ENCODE assay signal across 16 cellular contexts in the genomic region with DNA sequence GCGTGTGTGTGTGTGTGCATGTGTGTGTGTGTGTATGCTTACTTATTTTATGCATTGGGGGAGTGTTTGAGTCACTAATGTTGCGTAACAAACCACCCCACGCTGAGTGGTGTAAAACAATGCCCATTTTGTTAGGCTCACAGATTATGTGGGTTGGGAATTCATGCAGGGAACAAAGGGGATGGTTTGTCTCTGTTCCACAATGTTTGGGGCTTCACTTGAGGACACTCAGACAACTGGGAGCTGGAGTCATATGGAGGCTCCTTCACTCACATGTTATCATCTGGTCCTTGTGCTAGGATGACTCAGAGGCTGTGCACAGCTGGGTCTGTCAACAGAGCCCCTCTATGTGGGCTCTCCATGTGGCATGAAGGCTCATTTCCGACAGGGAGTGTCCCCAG. TPM values are rescaled to one million over a fixed set of nuclear protein-coding genes. Genes with fewer than 3 reads are reported as not detected.
A peak's percentile ranks its signal among the peaks of the same experiment; 100 is the strongest.
DNase-seq lines count a peak whose midpoint lies in the region; ATAC-seq and TF ChIP-seq lines count a peak whose summit lies in the region.
"Had no signal": no experiment of that assay in that cellular context is flagged by ENCODE, and none has a peak within 500 bp of the region (broad histone marks: within the 10 kb centered on the region; RNA-seq: fewer than 3 reads in every experiment).

No MANE protein-coding gene starts in this region.

- peaks cover 19% of the 10 kb centered on the region for H3K4me1 Mint-ChIP-seq in neural crest cell

- no peak for TF ChIP-seq CTCF in neural crest cell (conservative IDR thresholded peaks at IDR 0.05)

- intact Hi-C loops in posterior vena cava (cut with DNase I) = loop anchor here in 1 of 2 donors (10.0 kb wide), 1 partner anchor 1847 kb away; no protein-coding TSS in a partner anchor

- H3K27me3 Mint-ChIP-seq in neural crest cell (ENCODE audit: low read depth) = no peaks in the 10 kb centered on the region

- peaks cover 7% of the 10 kb centered on the region for H3K9me3 Mint-ChIP-seq in neural crest cell

- ATAC-seq in GM18909 (IDR thresholded peaks at IDR 0.05; ENCODE audit: poor library complexity, unreplicated experiment) (no peak), HG03565 (IDR thresholded peaks at IDR 0.05; ENCODE audit: unreplicated experiment) (no peak)
- ATAC-seq: activated CD4-positive, CD25-positive, alpha-beta regulatory T cell treated with anti-CD3 and anti-CD28 coated beads, Interleukin-2, amount 50 U/mL, for 24 hours; effector memory CD8-positive, alpha-beta T cell had no signal

- H3K4me3 Mint-ChIP-seq in neural crest cell = no peak overlapping the region
- H3K4me3 Mint-ChIP-seq: effector memory CD8-positive, alpha-beta T cell; T-helper 1 cell treated with Interleukin-12 subunit alpha and Interleukin-12 subunit beta and Interleukin-4 antibody, amounts not matched to agents 30 μg/mL and 1 μg/mL, for 36 hours had no signal

- no peaks in the 10 kb centered on the region for H3K36me3 Mint-ChIP-seq in neural crest cell (ENCODE audit: low read depth)

- in situ Hi-C loops in Caki2 (cut with HindIII; ENCODE audit: low pct_unique_long_range_greater_than_20kb, low sequenced_read_pairs) (no loop called here), SK-MEL-5 (cut with HindIII; ENCODE audit: low pct_unique_long_range_greater_than_20kb, low sequenced_read_pairs) (no loop called here)

- H3K27ac Mint-ChIP-seq in neural crest cell (ENCODE audit: unreplicated experiment) = peak overlapping the region; percentile 29
- H3K27ac Mint-ChIP-seq: effector memory CD8-positive, alpha-beta T cell; T-helper 1 cell treated with Interleukin-12 subunit alpha and Interleukin-12 subunit beta and Interleukin-4 antibody, amounts not matched to agents 30 μg/mL and 1 μg/mL, for 36 hours had no signal

- DNase-seq in Caki2 (ENCODE audit: low read depth) = peak; percentile 19
- DNase-seq in SK-MEL-5 (ENCODE audit: low read depth, low spot score) = peak; percentile 100
- peak; percentile 83 for DNase-seq in globus pallidus (ENCODE audit: low spot score)
- no peak for DNase-seq in neural crest cell (ENCODE audit: low read depth, low spot score)
- no peak for DNase-seq in RPMI8226
- DNase-seq in posterior vena cava (ENCODE audit: low spot score) = no peak
- DNase-seq: activated CD8-positive, alpha-beta memory T cell treated with anti-CD3 and anti-CD28 coated beads, Interleukin-2, amount 50 U/mL, for 48 hours; activated naive CD4-positive, alpha-beta T cell treated with Interleukin-2 at 50 U/mL for 16 hours; Caco-2; effector memory CD8-positive, alpha-beta T cell; NCI-H2081; stimulated activated CD4-positive, alpha-beta T cell treated with anti-CD3 and anti-CD28 coated beads, Interleukin-2, amount 100 ng/mL, for 24 hours had no signal

RNA-seq across cellular contexts. Expression of a gene that starts 51.3 kb away (rescaled TPM):
- 9.7 and 15.0 TPM in 2 replicates for total RNA-seq in Caki2 (2014; rRNA removed; shearing (Covaris generic); ENCODE audit: low replicate concordance)
- total RNA-seq in SK-MEL-5 (2014; rRNA removed; shearing (Covaris generic)) = 22.0 and 26.4 TPM in 2 replicates
- 20.1 and 25.4 TPM in 2 replicates for polyA plus RNA-seq in SK-MEL-5 (2015; cell fraction: cytosol; rRNA removed)
- 20.3 and 29.6 TPM in 2 replicates for polyA plus RNA-seq in SK-MEL-5 (2015; cell fraction: nucleus; rRNA removed)
- total RNA-seq in neural crest cell (33.0 and 34.5 TPM in 2 replicates), posterior vena cava (10 to 100 TPM; 48.7 to 94.4 TPM)

Comparison
In these comparisons a context has a peak if more than half of its experiments do, and no peak if none do; other contexts are left out.
1. DNase-seq: peak in Caki2 (single experiment), SK-MEL-5 (single experiment) and globus pallidus (single experiment); none in neural crest cell (single experiment), RPMI8226 (single experiment) and posterior vena cava (single experiment).